ENCODE assay signal across 7 cellular contexts in genomic region chr6:52984247-52984646, GRCh38. TPM values are rescaled to one million over a fixed set of nuclear protein-coding genes. Genes with fewer than 3 reads are reported as not detected.
DNase-seq lines count a peak whose midpoint lies in the region; ATAC-seq and TF ChIP-seq lines count a peak whose summit lies in the region.

No MANE protein-coding gene starts in this region.

- H3K27ac Mint-ChIP-seq in natural killer cell treated with Interleukin-12 subunit alpha and Interleukin-12 subunit beta and Interleukin-15 and Interleukin-18, amount 100 ng/mL, for 72 hours, result peak overlapping the region; percentile 9 to 26
- H3K27ac Mint-ChIP-seq in WTC11, result no peak overlapping the region

- CTCF ChIA-PET in WTC11 (lab: Charles Lee), result interaction anchor here (1.1 kb wide), 1 partner anchor 102 kb away, joined by 3 read pairs; no protein-coding TSS in a partner anchor

- no peaks in the 10 kb centered on the region for H3K9me3 Mint-ChIP-seq in natural killer cell treated with Interleukin-12 subunit alpha and Interleukin-12 subunit beta and Interleukin-15 and Interleukin-18, amount 100 ng/mL, for 72 hours
- H3K9me3 Mint-ChIP-seq in WTC11, result no peaks in the 10 kb centered on the region

- H3K27me3 Mint-ChIP-seq in natural killer cell treated with Interleukin-12 subunit alpha and Interleukin-12 subunit beta and Interleukin-15 and Interleukin-18, amount 100 ng/mL, for 72 hours, result peaks cover 9 to 21% of the 10 kb centered on the region in 2 donors
- no peaks in the 10 kb centered on the region for H3K27me3 Mint-ChIP-seq in WTC11 (ENCODE audit: low read depth)

- ATAC-seq in GM18873 (IDR thresholded peaks at IDR 0.05; ENCODE audit: low FRiP score, unreplicated experiment), result peak; percentile 62
- peak; percentile 77 for ATAC-seq in HG02885 (IDR thresholded peaks at IDR 0.05; ENCODE audit: poor library complexity, unreplicated experiment)
- peak; percentile 88 to 96 for ATAC-seq in natural killer cell treated with Interleukin-12 subunit alpha and Interleukin-12 subunit beta and Interleukin-15 and Interleukin-18, amount 100 ng/mL, for 72 hours
- ATAC-seq in GM19455 (IDR thresholded peaks at IDR 0.05; ENCODE audit: unreplicated experiment), result no peak
- ATAC-seq in WTC11, result no peak

- peak overlapping the region; percentile 60 for H3K4me3 Mint-ChIP-seq in natural killer cell treated with Interleukin-12 subunit alpha and Interleukin-12 subunit beta and Interleukin-15 and Interleukin-18, amount 100 ng/mL, for 72 hours
- no peak overlapping the region for H3K4me3 Mint-ChIP-seq in WTC11

- peak; percentile 36 for DNase-seq in SKM-1 treated with dmso at 0.1 percent for 144 hours (lab: John Stamatoyannopoulos, UW; ENCODE audit: unreplicated experiment)
- no peak for DNase-seq in natural killer cell treated with Interleukin-12 subunit alpha and Interleukin-12 subunit beta and Interleukin-15 and Interleukin-18, amount 100 ng/mL, for 72 hours (ENCODE audit: low spot score)
- no peak for DNase-seq in ecto neural progenitor cell (ENCODE audit: low spot score)
- no peak for DNase-seq in WTC11 (ENCODE audit: low spot score)

- H3K36me3 Mint-ChIP-seq in natural killer cell treated with Interleukin-12 subunit alpha and Interleukin-12 subunit beta and Interleukin-15 and Interleukin-18, amount 100 ng/mL, for 72 hours, result peaks cover 4% of the 10 kb centered on the region
- H3K36me3 Mint-ChIP-seq in WTC11, result peaks cover 25% of the 10 kb centered on the region

- TF ChIP-seq CTCF in WTC11 (IDR thresholded peaks at IDR 0.05), result no peak

- peaks cover 30 to 44% of the 10 kb centered on the region in 2 donors for H3K4me1 Mint-ChIP-seq in natural killer cell treated with Interleukin-12 subunit alpha and Interleukin-12 subunit beta and Interleukin-15 and Interleukin-18, amount 100 ng/mL, for 72 hours (ENCODE audit: low read depth in 2 of 2)
- peaks cover 6% of the 10 kb centered on the region for H3K4me1 Mint-ChIP-seq in WTC11

- POLR2A ChIA-PET in WTC11 (lab: Charles Lee), result no interaction called here

TF ChIP-seq in WTC11, 78 proteins besides CTCF, POLR2A, EP300 and RAD21:
- TF ChIP-seq RORB (CRISPR knock-in tag; IDR thresholded peaks at IDR 0.05) (no peak), ZNF281 (CRISPR knock-in tag; IDR thresholded peaks at IDR 0.05) (no peak), TCF7 (CRISPR knock-in tag; IDR thresholded peaks at IDR 0.05; ENCODE audit: low read depth) (no peak), ZNF416 (CRISPR knock-in tag; IDR thresholded peaks at IDR 0.05) (no peak), TP53 (CRISPR knock-in tag; IDR thresholded peaks at IDR 0.05) (no peak), ZBTB21 (CRISPR knock-in tag; IDR thresholded peaks at IDR 0.05; ENCODE audit: borderline replicate concordance) (no peak), ZNF317 (CRISPR knock-in tag; IDR thresholded peaks at IDR 0.05; ENCODE audit: borderline replicate concordance, low read depth) (no peak), ELF4 (CRISPR knock-in tag; IDR thresholded peaks at IDR 0.05; ENCODE audit: low read depth) (no peak), ATF6 (CRISPR knock-in tag; IDR thresholded peaks at IDR 0.05) (no peak), SOX15 (CRISPR knock-in tag; IDR thresholded peaks at IDR 0.05) (no peak), JAZF1 (CRISPR knock-in tag; IDR thresholded peaks at IDR 0.05) (no peak), ZNF138 (CRISPR knock-in tag; conservative IDR thresholded peaks at IDR 0.05) (no peak), ZBTB43 (CRISPR knock-in tag; IDR thresholded peaks at IDR 0.05) (no peak), ZNF423 (CRISPR knock-in tag; IDR thresholded peaks at IDR 0.05) (no peak), ETV6 (CRISPR knock-in tag; IDR thresholded peaks at IDR 0.05) (no peak)

RNA-seq across cellular contexts. Expression of gene GSTA4, which starts 10.8 kb away (rescaled TPM):
- 1 to 10 TPM in 1 of 2 donors, under 1 TPM in 1; 0.89 to 1.5 TPM for total RNA-seq in natural killer cell treated with Interleukin-12 subunit alpha and Interleukin-12 subunit beta and Interleukin-15 and Interleukin-18, amount 100 ng/mL, for 72 hours
- 12.6 to 24.6 TPM (median 23.1 TPM) in 3 replicates for total RNA-seq in WTC11 (2021)

Comparison
In these comparisons a context has a peak if more than half of its experiments do, and no peak if none do; other contexts are left out.
1. ATAC-seq: peak in GM18873 (single experiment), HG02885 (single experiment) and natural killer cell treated with Interleukin-12 subunit alpha and Interleukin-12 subunit beta and Interleukin-15 and Interleukin-18, amount 100 ng/mL, for 72 hours (2 of 2); none in GM19455 (single experiment) and WTC11 (single experiment).